ENCODE assay signal across 8 cellular contexts in the genomic region with DNA sequence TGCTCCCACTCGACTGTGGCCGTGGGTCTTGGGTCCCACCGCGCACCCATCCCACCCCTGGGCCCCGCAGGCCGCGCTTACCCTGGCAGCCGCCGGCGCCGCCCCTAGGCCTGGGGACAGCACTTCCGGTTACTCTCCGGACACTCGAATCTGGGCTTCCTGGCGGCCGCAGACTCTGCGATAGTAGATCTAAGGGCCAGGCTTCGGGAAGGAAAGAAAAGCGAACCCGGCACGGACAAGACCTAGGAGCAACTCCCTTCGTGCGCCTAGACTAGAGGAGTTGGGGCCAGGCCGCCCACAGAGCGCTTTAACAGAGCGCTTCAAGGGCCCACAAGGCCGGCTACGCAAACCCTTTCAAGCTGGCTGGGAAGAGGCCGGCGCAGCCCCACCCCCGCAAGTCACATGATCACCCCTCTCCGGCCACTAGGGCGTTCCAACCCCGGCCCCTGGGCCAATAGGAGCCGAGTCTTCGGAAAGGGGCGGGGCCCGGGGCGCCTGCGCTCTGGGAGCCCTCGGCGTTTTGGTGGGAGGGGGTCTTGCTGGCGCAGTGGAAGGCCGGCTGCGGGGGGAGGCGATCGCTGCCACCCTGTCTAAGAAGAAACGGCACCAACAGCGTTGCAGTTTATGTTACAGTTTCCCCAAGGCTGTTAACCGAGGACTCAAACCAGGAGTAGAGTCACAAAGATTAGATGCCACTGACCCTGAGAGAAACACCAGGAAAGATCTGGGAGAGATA. TPM values are rescaled to one million over a fixed set of nuclear protein-coding genes. Genes with fewer than 3 reads are reported as not detected.
DNase-seq lines count a peak whose midpoint lies in the region; ATAC-seq and TF ChIP-seq lines count a peak whose summit lies in the region.
"Not testable (repeated sequence)": the region's sequence is repeated elsewhere in the genome, so short reads cannot be mapped to it uniquely, and the experiment has no call there.

A gene with protein sequence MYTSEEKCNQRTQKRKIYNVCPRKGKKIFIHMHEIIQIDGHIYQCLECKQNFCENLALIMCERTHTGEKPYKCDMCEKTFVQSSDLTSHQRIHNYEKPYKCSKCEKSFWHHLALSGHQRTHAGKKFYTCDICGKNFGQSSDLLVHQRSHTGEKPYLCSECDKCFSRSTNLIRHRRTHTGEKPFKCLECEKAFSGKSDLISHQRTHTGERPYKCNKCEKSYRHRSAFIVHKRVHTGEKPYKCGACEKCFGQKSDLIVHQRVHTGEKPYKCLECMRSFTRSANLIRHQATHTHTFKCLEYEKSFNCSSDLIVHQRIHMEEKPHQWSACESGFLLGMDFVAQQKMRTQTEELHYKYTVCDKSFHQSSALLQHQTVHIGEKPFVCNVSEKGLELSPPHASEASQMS (minus strand): TSS at position 387 of the 736 bp plus-strand sequence. CDS start 21,193 bp downstream, outside the sequence.

- H3K79me2 ChIP-seq in PC-3 (ENCODE audit: low read length), result peaks cover 28% of the 10 kb centered on the region

- POLR2A ChIA-PET in PC-3 (lab: Charles Lee; ENCODE audit: unreplicated experiment), result not testable (repeated sequence)

- H3K9me3 ChIP-seq in PC-3 (ENCODE audit: low read length); mucosa of rectum (ENCODE audit: control insufficient read depth in 2 of 2, low read length in 2 of 2): not testable (repeated sequence)

- peaks cover 14% of the 10 kb centered on the region; the same call in 1 of the 2 replicates for H3K4me1 ChIP-seq in PC-3 (ENCODE audit: insufficient read depth, low read length)
- H3K4me1 ChIP-seq in mucosa of rectum (ENCODE audit: control insufficient read depth in 2 of 2, insufficient read depth in 2 of 2, low read length in 2 of 2), result not testable (repeated sequence)

- H3K27ac ChIP-seq in PC-3 (ENCODE audit: low read length), result 0 out of 2 replicates have a peak within 1 kb of the TSS, but pooled peaks have one; percentile 9
- H3K27ac ChIP-seq in mucosa of rectum (ENCODE audit: low read depth in 2 of 2, low read length in 2 of 2), result peak within 1 kb of the TSS; percentile 69 to 75

- peaks cover 30% of the 10 kb centered on the region for H3K36me3 ChIP-seq in PC-3 (ENCODE audit: low read depth, low read length)
- not testable (repeated sequence) for H3K36me3 ChIP-seq in mucosa of rectum (ENCODE audit: control insufficient read depth in 2 of 2, insufficient read depth in 2 of 2, low read length in 2 of 2)

- ATAC-seq in GM21576 (IDR thresholded peaks at IDR 0.05; ENCODE audit: unreplicated experiment) (peak; percentile 97), PC-3 (peak; percentile 99)

- CTCF ChIA-PET in PC-3 (lab: Charles Lee), result not testable (repeated sequence)

- not testable (repeated sequence) for H3F3A ChIP-seq in PC-3 (ENCODE audit: low read length, unreplicated experiment)

- H3K4me3 ChIP-seq in PC-3 (ENCODE audit: low read length) (peak within 1 kb of the TSS; percentile 75), mucosa of rectum (ENCODE audit: low read length in 2 of 2) (peak within 1 kb of the TSS; percentile 75 to 97)

- peak within 1 kb of the TSS; percentile 99 for H2AFZ ChIP-seq in PC-3 (ENCODE audit: low read length)

- peak; percentile 95 for DNase-seq in DMS114 treated with DMSO at 0.1 percent for 48 hours (lab: John Stamatoyannopoulos, UW; ENCODE audit: unreplicated experiment)
- peak; percentile 92 for DNase-seq in PC-3
- peak; percentile 87 for DNase-seq in activated T-cell treated with anti-CD3 and anti-CD28 coated beads, Interleukin-2, amount 50 U/mL, for 1 hour
- peak; percentile 94 for DNase-seq in erythroblast (lab: John Stamatoyannopoulos, UW)
- DNase-seq in stimulated activated CD8-positive, alpha-beta memory T cell treated with anti-CD3 and anti-CD28 coated beads, Interleukin-4, amount 100 ng/mL, for 48 hours, result peak; percentile 93

- intact Hi-C loops in PC-3 (cut with micrococcal nuclease), result loop anchor here (1.0 kb wide), 1 partner anchor 52 kb away; no protein-coding TSS in a partner anchor

- not testable (repeated sequence) for TF ChIP-seq EP300 in Ishikawa (IDR thresholded peaks at IDR 0.05; ENCODE audit: borderline replicate concordance)

- not testable (repeated sequence) for BruUV-seq in PC-3 (replicated peaks; lab: Mats Ljungman, UMichigan)

- H3K4me2 ChIP-seq in PC-3 (ENCODE audit: low read length), result peak within 1 kb of the TSS; percentile 93

- not testable (repeated sequence) for TF ChIP-seq CTCF in PC-3 (conservative IDR thresholded peaks at IDR 0.05; ENCODE audit: low read depth, low read length)

- not testable (repeated sequence) for H4K20me1 ChIP-seq in PC-3 (ENCODE audit: low read length)

- peaks cover 13% of the 10 kb centered on the region; the same call in 1 of the 2 replicates for H3K27me3 ChIP-seq in PC-3 (ENCODE audit: low read length)
- H3K27me3 ChIP-seq in mucosa of rectum (ENCODE audit: control insufficient read depth in 2 of 2, insufficient read depth in 2 of 2, low read length in 2 of 2), result not testable (repeated sequence)

- H3K9ac ChIP-seq in PC-3 (ENCODE audit: low read length) (peak within 1 kb of the TSS; percentile 73), mucosa of rectum (ENCODE audit: low read depth in 1 of 2, low read length in 2 of 2) (peak within 1 kb of the TSS; percentile 79 to 81)

- not testable (repeated sequence) for TF ChIP-seq RAD21 in Ishikawa (IDR thresholded peaks at IDR 0.05; ENCODE audit: low read depth)

- peak; percentile 67 for TF ChIP-seq POLR2A in erythroblast (IDR thresholded peaks at IDR 0.05; ENCODE audit: low read length)

- H3K9me2 ChIP-seq in PC-3 (replicated peaks; ENCODE audit: low read length), result not testable (repeated sequence)

TF ChIP-seq in Ishikawa, 13 proteins besides CTCF, POLR2A, EP300 and RAD21:
- TF ChIP-seq TAF1 (IDR thresholded peaks at IDR 0.05; ENCODE audit: low read depth) (peak; percentile 67), TCF12 (IDR thresholded peaks at IDR 0.05; ENCODE audit: low read depth) (0 out of 2 replicates have a peak, but pooled peaks have one; percentile 28), EGR1 (IDR thresholded peaks at IDR 0.05) (peak; percentile 41; the same call in 1 of the 2 replicates), ZBTB7A (IDR thresholded peaks at IDR 0.05; ENCODE audit: low read depth) (peak; percentile 84; the same call in 1 of the 2 replicates)
- TF ChIP-seq, protein P1, sequence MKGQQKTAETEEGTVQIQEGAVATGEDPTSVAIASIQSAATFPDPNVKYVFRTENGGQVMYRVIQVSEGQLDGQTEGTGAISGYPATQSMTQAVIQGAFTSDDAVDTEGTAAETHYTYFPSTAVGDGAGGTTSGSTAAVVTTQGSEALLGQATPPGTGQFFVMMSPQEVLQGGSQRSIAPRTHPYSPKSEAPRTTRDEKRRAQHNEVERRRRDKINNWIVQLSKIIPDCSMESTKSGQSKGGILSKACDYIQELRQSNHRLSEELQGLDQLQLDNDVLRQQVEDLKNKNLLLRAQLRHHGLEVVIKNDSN (IDR thresholded peaks at IDR 0.05), result peak; percentile 91

RNA-seq across cellular contexts. Expression of the gene that starts here (rescaled TPM):
- total RNA-seq in PC-3 (2014; rRNA removed), result 9.2 and 15.7 TPM in 2 replicates

Comparison
In these comparisons a context has a peak if more than half of its experiments do, and no peak if none do; other contexts are left out.
1. Peak in every context shown above with its lines: DNase-seq, ATAC-seq, H3K4me3 ChIP-seq and H3K27ac ChIP-seq.